Comparison of ENCODE assay signal across 13 cellular contexts in genomic region chr16:84851192-84852127, GRCh38. TPM values are rescaled to one million over a fixed set of nuclear protein-coding genes. Genes with fewer than 3 reads are reported as not detected.
DNase-seq lines count a peak whose midpoint lies in the region; ATAC-seq, FAIRE-seq and TF ChIP-seq lines count a peak whose summit lies in the region.
"Had no signal": no experiment of that assay in that cellular context is flagged by ENCODE, and none has a peak within 500 bp of the region (broad histone marks: within the 10 kb centered on the region; RNA-seq: fewer than 3 reads in every experiment).

No MANE protein-coding gene starts in this region.

- H3K4me3 ChIP-seq in A549 (no peak overlapping the region), SJSA1 (no peak overlapping the region)
- H3K4me3 ChIP-seq: heart left ventricle, psoas muscle had no signal

- ATAC-seq in A549 (peak; percentile 90 to 92), HG02623 (IDR thresholded peaks at IDR 0.05; ENCODE audit: unreplicated experiment) (no peak)
- ATAC-seq: heart left ventricle; psoas muscle; stimulated activated naive CD8-positive, alpha-beta T cell treated with anti-CD3 and anti-CD28 coated beads, Interleukin-15, amount 100 ng/mL, for 72 hours had no signal

- 13% methylated on average over 18 of the region's 18 CpGs for WGBS in A549 (ENCODE audit: missing lambda C conversion rate)

- H3K9me3 ChIP-seq in A549 (no peaks in the 10 kb centered on the region), SJSA1 (replicated peaks) (no peaks in the 10 kb centered on the region)
- H3K9me3 ChIP-seq: heart left ventricle, psoas muscle had no signal

- no peaks in the 10 kb centered on the region for H3K27me3 Mint-ChIP-seq in activated T-helper 2 cell treated with anti-CD3 and anti-CD28 coated beads, Interferon-gamma antibody, Interleukin-2, Interleukin-4, amounts not matched to agents 10 μg/mL and 5 μg/mL and 100 μg/mL, durations not matched to agents 14 hours and 24 hours and 36 hours (ENCODE audit: low read depth)

- intact Hi-C loops in activated T-helper 2 cell treated with anti-CD3 and anti-CD28 coated beads, Interferon-gamma antibody, Interleukin-2, Interleukin-4, amounts not matched to agents 10 μg/mL and 5 μg/mL and 100 μg/mL, durations not matched to agents 14 hours and 24 hours and 36 hours (cut with micrococcal nuclease): no loop called here

- H3K27ac ChIP-seq in A549: peak overlapping the region; percentile 63 to 79
- H3K27ac ChIP-seq in SJSA1: peak overlapping the region; percentile 41
- H3K27ac ChIP-seq: C4-2B, heart left ventricle, psoas muscle had no signal

- peak; percentile 73 to 91 for DNase-seq in A549 (ENCODE audit: low read depth in 1 of 2, low spot score in 1 of 2)
- peak; percentile 64 for DNase-seq in HPDE6-E6E7 (ENCODE audit: extremely low spot score)
- peak; percentile 98 to 99 for DNase-seq in SJSA1 (ENCODE audit: low read depth in 1 of 2, low spot score in 2 of 2)
- peak; percentile 99 for DNase-seq in glomerular visceral epithelial cell (ENCODE audit: extremely low spot score)
- no peak for DNase-seq in activated T-helper 2 cell treated with anti-CD3 and anti-CD28 coated beads, Interferon-gamma antibody, Interleukin-2, Interleukin-4, amounts not matched to agents 10 μg/mL and 5 μg/mL and 100 μg/mL, durations not matched to agents 14 hours and 24 hours and 36 hours (ENCODE audit: low spot score)
- no peak for DNase-seq in GM19239 (ENCODE audit: insufficient read length, low spot score)
- DNase-seq in amygdala (lab: John Stamatoyannopoulos, UW): no peak
- DNase-seq: activated effector memory CD4-positive, alpha-beta T cell treated with anti-CD3 and anti-CD28 coated beads, Interleukin-2, amount 50 U/mL, for 16 hours; stimulated activated naive CD8-positive, alpha-beta T cell treated with anti-CD3 and anti-CD28 coated beads, Interleukin-15, amount 100 ng/mL, for 72 hours had no signal

- peak overlapping the region; percentile 54 for H3K4me2 ChIP-seq in A549

- CTCF ChIA-PET in A549 (lab: Yijun Ruan, JAX): interaction anchor here (0.7 to 2.3 kb wide), 6 partner anchors 10 to 74 kb away, joined by 3 to 6 read pairs (median 3); no protein-coding TSS in a partner anchor

- H3K4me1 ChIP-seq in A549 (peaks cover 19% of the 10 kb centered on the region), SJSA1 (replicated peaks) (peaks cover 19% of the 10 kb centered on the region)
- H3K4me1 ChIP-seq: heart left ventricle, psoas muscle had no signal

- TF ChIP-seq CTCF in A549 (IDR thresholded peaks at IDR 0.05): no peak

- FAIRE-seq in A549 (lab: Jason Lieb, UNC) (no peak), GM19239 (lab: Jason Lieb, UNC) (no peak)

- H3K36me3 Mint-ChIP-seq in activated T-helper 2 cell treated with anti-CD3 and anti-CD28 coated beads, Interferon-gamma antibody, Interleukin-2, Interleukin-4, amounts not matched to agents 10 μg/mL and 5 μg/mL and 100 μg/mL, durations not matched to agents 14 hours and 24 hours and 36 hours (ENCODE audit: low read depth): no peaks in the 10 kb centered on the region

- H3K9me3 Mint-ChIP-seq in activated T-helper 2 cell treated with anti-CD3 and anti-CD28 coated beads, Interferon-gamma antibody, Interleukin-2, Interleukin-4, amounts not matched to agents 10 μg/mL and 5 μg/mL and 100 μg/mL, durations not matched to agents 14 hours and 24 hours and 36 hours: no peaks in the 10 kb centered on the region
- H3K9me3 Mint-ChIP-seq: stimulated activated naive CD8-positive, alpha-beta T cell treated with anti-CD3 and anti-CD28 coated beads, Interleukin-15, amount 100 ng/mL, for 72 hours had no signal

- no peaks in the 10 kb centered on the region for H3K27me3 ChIP-seq in SJSA1 (replicated peaks)
- H3K27me3 ChIP-seq: heart left ventricle had no signal

- H3K4me1 Mint-ChIP-seq in activated T-helper 2 cell treated with anti-CD3 and anti-CD28 coated beads, Interferon-gamma antibody, Interleukin-2, Interleukin-4, amounts not matched to agents 10 μg/mL and 5 μg/mL and 100 μg/mL, durations not matched to agents 14 hours and 24 hours and 36 hours (ENCODE audit: low read depth): no peaks in the 10 kb centered on the region
- H3K4me1 Mint-ChIP-seq: stimulated activated naive CD8-positive, alpha-beta T cell treated with anti-CD3 and anti-CD28 coated beads, Interleukin-15, amount 100 ng/mL, for 72 hours had no signal

- no peak overlapping the region for H3K4me3 Mint-ChIP-seq in activated T-helper 2 cell treated with anti-CD3 and anti-CD28 coated beads, Interferon-gamma antibody, Interleukin-2, Interleukin-4, amounts not matched to agents 10 μg/mL and 5 μg/mL and 100 μg/mL, durations not matched to agents 14 hours and 24 hours and 36 hours (ENCODE audit: low read depth)
- H3K4me3 Mint-ChIP-seq: stimulated activated naive CD8-positive, alpha-beta T cell treated with anti-CD3 and anti-CD28 coated beads, Interleukin-15, amount 100 ng/mL, for 72 hours had no signal

- peak; percentile 53 to 77; a peak in 3 of 5 replicates for TF ChIP-seq EP300 in A549 (IDR thresholded peaks at IDR 0.05)

- no peak overlapping the region for H3K27ac Mint-ChIP-seq in activated T-helper 2 cell treated with anti-CD3 and anti-CD28 coated beads, Interferon-gamma antibody, Interleukin-2, Interleukin-4, amounts not matched to agents 10 μg/mL and 5 μg/mL and 100 μg/mL, durations not matched to agents 14 hours and 24 hours and 36 hours

- no peaks in the 10 kb centered on the region for H3K36me3 ChIP-seq in SJSA1

- TF ChIP-seq POLR2A in A549 (IDR thresholded peaks at IDR 0.05; ENCODE audit: low read length): no peak

- POLR2A ChIA-PET in A549 (lab: Yijun Ruan, JAX): interaction anchor here (1.5 kb wide), 1 partner anchor 12 kb away, joined by 4 read pairs; no protein-coding TSS in a partner anchor

- peak in 1 of 2 experiments; percentile 17; a peak in 3 of 5 replicates for TF ChIP-seq RAD21 in A549 (conservative IDR thresholded peaks at IDR 0.05 in 1 of 2, IDR thresholded peaks at IDR 0.05 in 1 of 2)

TF ChIP-seq in A549, 52 proteins besides CTCF, POLR2A, EP300 and RAD21 (continues in another document):
- TF ChIP-seq FOSL2 (IDR thresholded peaks at IDR 0.05) (peak; percentile 67; the same call in 1 of the 2 replicates), FOSL2 (CRISPR knock-in tag; IDR thresholded peaks at IDR 0.05) (peak; percentile 79), RCOR1 (IDR thresholded peaks at IDR 0.05; ENCODE audit: low read depth, low read length) (no peak), BCL3 (IDR thresholded peaks at IDR 0.05) (peak; percentile 34; the same call in 1 of the 3 replicates), HMGXB4 (CRISPR knock-in tag; IDR thresholded peaks at IDR 0.05; ENCODE audit: borderline replicate concordance) (no peak), FOXS1 (CRISPR knock-in tag; IDR thresholded peaks at IDR 0.05) (no peak), HDAC2 (IDR thresholded peaks at IDR 0.05) (no peak), CBX2 (IDR thresholded peaks at IDR 0.05; ENCODE audit: borderline replicate concordance, low read depth) (no peak), SMC3 (IDR thresholded peaks at IDR 0.05) (no peak), ZFP36 (IDR thresholded peaks at IDR 0.05; ENCODE audit: borderline replicate concordance, partially characterized antibody) (no peak), RNF2 (IDR thresholded peaks at IDR 0.05; ENCODE audit: borderline replicate concordance, low read depth) (no peak), JUNB (IDR thresholded peaks at IDR 0.05) (peak; percentile 82), MAZ (IDR thresholded peaks at IDR 0.05; ENCODE audit: borderline replicate concordance, low read depth, low read length) (no peak), MAX (IDR thresholded peaks at IDR 0.05) (peak; percentile 89), TFCP2L1 (CRISPR knock-in tag; IDR thresholded peaks at IDR 0.05) (no peak), NR3C1 (IDR thresholded peaks at IDR 0.05) (no peak), ZC3H11A (IDR thresholded peaks at IDR 0.05) (no peak), BHLHE40 (IDR thresholded peaks at IDR 0.05; ENCODE audit: low read depth, low read length) (peak; percentile 27; the same call in 1 of the 2 replicates), EHF (CRISPR knock-in tag; IDR thresholded peaks at IDR 0.05) (no peak), RFX5 (IDR thresholded peaks at IDR 0.05) (no peak)

RNA-seq across cellular contexts. Expression of gene CRISPLD2, which starts 31.7 kb away (rescaled TPM):
- polyA plus RNA-seq in A549 (2011; rRNA removed) (0.85 and 0.89 TPM in 2 replicates), A549 (2017; fragmentation: RNase III; extraction: RNeasy Plus Mini Kit Qiagen cat#74134 plus additional on column Dnase treatment) (1.6 to 2.9 TPM (median 2.4 TPM) in 3 replicates)
- polyA plus RNA-seq in A549 (2012; cell fraction: cytosol; rRNA removed): 0.65 and 1.1 TPM in 2 replicates
- 2.7 and 3.5 TPM in 2 replicates for polyA plus RNA-seq in A549 (2012; cell fraction: nucleus; rRNA removed)
- 1.6 and 1.9 TPM in 2 replicates for polyA minus RNA-seq in A549 (2011; rRNA and poly(A)+ RNA removed)
- 6.4 and 10.9 TPM in 2 replicates for total RNA-seq in SJSA1 (2014; rRNA removed; shearing (Covaris generic))
- total RNA-seq in activated T-helper 2 cell treated with anti-CD3 and anti-CD28 coated beads, Interferon-gamma antibody, Interleukin-2, Interleukin-4, amounts not matched to agents 10 μg/mL and 5 μg/mL and 100 μg/mL, durations not matched to agents 14 hours and 24 hours and 36 hours: 0.16 and 0.23 TPM in 2 replicates

Comparison
In these comparisons a context has a peak if more than half of its experiments do, and no peak if none do; other contexts are left out.
1. DNase-seq: peak in A549 (2 of 2), HPDE6-E6E7 (single experiment), SJSA1 (2 of 2) and glomerular visceral epithelial cell (single experiment); none in activated T-helper 2 cell treated with anti-CD3 and anti-CD28 coated beads, Interferon-gamma antibody, Interleukin-2, Interleukin-4, amounts not matched to agents 10 μg/mL and 5 μg/mL and 100 μg/mL, durations not matched to agents 14 hours and 24 hours and 36 hours (single experiment), GM19239 (single experiment) and amygdala (0 of 56).